In genomic region chr10:87761892-87762291, GRCh38 we compare ENCODE assay signal across 10 cellular contexts. TPM values are rescaled to one million over a fixed set of nuclear protein-coding genes. Genes with fewer than 3 reads are reported as not detected.
A peak's percentile ranks its signal among the peaks of the same experiment; 100 is the strongest.
DNase-seq lines count a peak whose midpoint lies in the region; ATAC-seq and TF ChIP-seq lines count a peak whose summit lies in the region.
"Had no signal": no experiment of that assay in that cellular context is flagged by ENCODE, and none has a peak within 500 bp of the region (broad histone marks: within the 10 kb centered on the region; RNA-seq: fewer than 3 reads in every experiment).

No MANE protein-coding gene starts in this region.

- H3K4ac ChIP-seq in IMR-90 (ENCODE audit: low read depth, low read length) = no peak overlapping the region

- no CpG with 5 or more reads among the region's 2 CpGs for WGBS in IMR-90 (ENCODE audit: extremely low coverage in 2 of 2, insufficient read length in 1 of 2), 2 experiments

- H3K27ac Mint-ChIP-seq in activated naive CD8-positive, alpha-beta T cell treated with anti-CD3 and anti-CD28 coated beads, Interleukin-2, amount 50 U/mL, for 24 hours = peak overlapping the region; percentile 81

- no peak overlapping the region for H3K4me3 Mint-ChIP-seq in activated naive CD8-positive, alpha-beta T cell treated with anti-CD3 and anti-CD28 coated beads, Interleukin-2, amount 50 U/mL, for 24 hours

- no peak overlapping the region for H4K8ac ChIP-seq in IMR-90 (ENCODE audit: low read depth in 2 of 2, low read length in 2 of 2)

- H2AFZ ChIP-seq in IMR-90 (replicated peaks; ENCODE audit: low read length, poor library complexity) = no peak overlapping the region

- POLR2A ChIA-PET in IMR-90 (lab: Charles Lee; ENCODE audit: unreplicated experiment) = no interaction called here

- peaks cover 2% of the 10 kb centered on the region for H3K4me1 ChIP-seq in IMR-90 (ENCODE audit: control insufficient read depth, insufficient read depth, low read length)

- dilution Hi-C loops in IMR-90 (cut with HindIII; ENCODE audit: low sequenced_read_pairs, unreplicated experiment) = no loop called here

- peaks cover 13% of the 10 kb centered on the region for H3K36me3 ChIP-seq in IMR-90 (ENCODE audit: control insufficient read depth, insufficient read depth, low read length)

- H3K18ac ChIP-seq in IMR-90 (ENCODE audit: low read depth, low read length) = no peak overlapping the region

- no peak overlapping the region for H3K27ac ChIP-seq in IMR-90 (ENCODE audit: insufficient read depth, low read length)
- H3K27ac ChIP-seq: C4-2B had no signal

- no peak for TF ChIP-seq POLR2A in IMR-90 (IDR thresholded peaks at IDR 0.05; ENCODE audit: low read depth, low read length)

- no peak overlapping the region for H2BK120ac ChIP-seq in IMR-90 (ENCODE audit: low read depth, low read length)

- no peak for TF ChIP-seq CTCF in IMR-90 (conservative IDR thresholded peaks at IDR 0.05; ENCODE audit: low read depth, low read length)

- DNase-seq in activated T-cell treated with anti-CD3 and anti-CD28 coated beads for 24 hours (ENCODE audit: low read depth) = peak; percentile 32
- DNase-seq in activated T-cell treated with anti-CD3 and anti-CD28 coated beads for 4 hours = no peak
- DNase-seq in IMR-90 = peak; percentile 82
- peak; percentile 40 for DNase-seq in activated naive CD8-positive, alpha-beta T cell treated with anti-CD3 and anti-CD28 coated beads, Interleukin-2, amount 50 U/mL, for 24 hours
- peak; percentile 26 for DNase-seq in smooth muscle cell of the brain vasculature (ENCODE audit: low read depth, low spot score)
- DNase-seq in effector CD8-positive, alpha-beta T cell (lab: John Stamatoyannopoulos, UW) = no peak
- no peak for DNase-seq in NCI-H1694 treated with DMSO at 0.1 percent for 48 hours (lab: John Stamatoyannopoulos, UW)
- DNase-seq in DMS79 treated with DMSO at 0.1 percent for 48 hours (lab: John Stamatoyannopoulos, UW) = no peak

- CTCF ChIA-PET in IMR-90 (lab: Yijun Ruan, JAX) = interaction anchor here (1.0 kb wide), 1 partner anchor 11 kb away, joined by 3 read pairs; no protein-coding TSS in a partner anchor

- H3K14ac ChIP-seq in IMR-90 (replicated peaks; ENCODE audit: low read depth, low read length) = no peak overlapping the region

- no peak overlapping the region for H3K9ac ChIP-seq in IMR-90 (ENCODE audit: low read depth, low read length)

- no peaks in the 10 kb centered on the region for H4K20me1 ChIP-seq in IMR-90 (ENCODE audit: insufficient read depth, low read length)

- H3K9me1 ChIP-seq in IMR-90 (ENCODE audit: insufficient read depth, low read length) = 0 out of 2 replicates have a peak, but pooled peaks cover 9% of the 10 kb centered on the region

- BruUV-seq in IMR-90 (replicated peaks; lab: Mats Ljungman, UMichigan) = no TSS peak

- peak; percentile 77 for ATAC-seq in IMR-90 (ENCODE audit: low read depth)
- ATAC-seq in activated naive CD8-positive, alpha-beta T cell treated with anti-CD3 and anti-CD28 coated beads, Interleukin-2, amount 50 U/mL, for 24 hours = peak; percentile 97

- no peak overlapping the region for H2AK9ac ChIP-seq in IMR-90 (replicated peaks; ENCODE audit: low read depth, low read length, poor library complexity)

- H3K36me3 Mint-ChIP-seq in activated naive CD8-positive, alpha-beta T cell treated with anti-CD3 and anti-CD28 coated beads, Interleukin-2, amount 50 U/mL, for 24 hours (ENCODE audit: low read depth) = peaks cover 57% of the 10 kb centered on the region

- H3K4me1 Mint-ChIP-seq in activated naive CD8-positive, alpha-beta T cell treated with anti-CD3 and anti-CD28 coated beads, Interleukin-2, amount 50 U/mL, for 24 hours = peaks cover 39% of the 10 kb centered on the region

- no peaks in the 10 kb centered on the region for H3K9me3 ChIP-seq in IMR-90 (ENCODE audit: control insufficient read depth, insufficient read depth, low read length)

- H3K9me3 Mint-ChIP-seq in activated naive CD8-positive, alpha-beta T cell treated with anti-CD3 and anti-CD28 coated beads, Interleukin-2, amount 50 U/mL, for 24 hours = no peaks in the 10 kb centered on the region

- no peak overlapping the region for H2BK15ac ChIP-seq in IMR-90 (ENCODE audit: low read depth, low read length)

- H3K79me1 ChIP-seq in IMR-90 (ENCODE audit: low read depth in 1 of 2, low read length in 2 of 2) = peaks cover 5 to 29% of the 10 kb centered on the region in 2 experiments; a peak in 3 of 4 replicates

- no peak overlapping the region for H3K56ac ChIP-seq in IMR-90 (ENCODE audit: extremely low read depth, insufficient read depth, low read length)

- H3K23ac ChIP-seq in IMR-90 (ENCODE audit: low read depth, low read length) = no peak overlapping the region

- H2AK5ac ChIP-seq in IMR-90 (ENCODE audit: low read depth, low read length) = no peak overlapping the region

- TF ChIP-seq RAD21 in IMR-90 (IDR thresholded peaks at IDR 0.05; ENCODE audit: low read length) = no peak

- no peak overlapping the region for H2BK5ac ChIP-seq in IMR-90 (ENCODE audit: low read depth, low read length, poor library complexity, severe bottlenecking)

- H3K27me3 Mint-ChIP-seq in activated naive CD8-positive, alpha-beta T cell treated with anti-CD3 and anti-CD28 coated beads, Interleukin-2, amount 50 U/mL, for 24 hours = no peaks in the 10 kb centered on the region

- no peaks in the 10 kb centered on the region for H3K27me3 ChIP-seq in IMR-90 (ENCODE audit: control insufficient read depth, insufficient read depth, low read length)

- H3K4me3 ChIP-seq in IMR-90 (ENCODE audit: insufficient read depth, low read depth, low read length) = no peak overlapping the region
- H3K4me3 ChIP-seq: skin epidermis had no signal

- in situ Hi-C loops in IMR-90 (cut with MboI; ENCODE audit: low sequenced_read_pairs) = no loop called here

- no peak overlapping the region for H4K91ac ChIP-seq in IMR-90 (ENCODE audit: insufficient read depth, low read depth, low read length)

- no peak overlapping the region for H2BK20ac ChIP-seq in IMR-90 (ENCODE audit: low read depth, low read length)

- no peak overlapping the region for H4K5ac ChIP-seq in IMR-90 (ENCODE audit: low read depth, low read length)

- H3K4me2 ChIP-seq in IMR-90 (ENCODE audit: low read depth, low read length) = no peak overlapping the region

- intact Hi-C loops in IMR-90 (cut with micrococcal nuclease) = no loop called here

TF ChIP-seq in IMR-90, 13 proteins besides CTCF, POLR2A, EP300 and RAD21:
- TF ChIP-seq USF2 (IDR thresholded peaks at IDR 0.05; ENCODE audit: low read depth, low read length) (no peak), CHD1 (IDR thresholded peaks at IDR 0.05; ENCODE audit: low read depth, low read length) (no peak), MAZ (IDR thresholded peaks at IDR 0.05; ENCODE audit: borderline replicate concordance, low read depth, low read length) (no peak), BHLHE40 (IDR thresholded peaks at IDR 0.05; ENCODE audit: low read depth, low read length) (no peak), MXI1 (IDR thresholded peaks at IDR 0.05; ENCODE audit: borderline replicate concordance, low read depth, low read length) (no peak), MAFK (IDR thresholded peaks at IDR 0.05; ENCODE audit: low read depth, low read length) (no peak), CEBPB (IDR thresholded peaks at IDR 0.05; ENCODE audit: low read depth, low read length) (peak; percentile 11; the same call in 1 of the 2 replicates), RCOR1 (IDR thresholded peaks at IDR 0.05; ENCODE audit: insufficient replicate concordance, low read length) (no peak), SMC3 (IDR thresholded peaks at IDR 0.05; ENCODE audit: low read depth, low read length) (no peak), FOS (IDR thresholded peaks at IDR 0.05; ENCODE audit: low read depth, low read length) (peak; percentile 70)
TF ChIP-seq in IMR-90: peak in this region for 2.

RNA-seq across cellular contexts. Expression of gene ATAD1, which starts 56.1 kb away (rescaled TPM):
- 21.9 and 41.4 TPM in 2 replicates for total RNA-seq in IMR-90 (2012; rRNA removed)
- polyA plus RNA-seq in IMR-90 (2012; rRNA removed) = 11.7 and 12.7 TPM in 2 replicates
- polyA plus RNA-seq in IMR-90 (2012; cell fraction: cytosol; rRNA removed) = 1.2 and 1.5 TPM in 2 replicates
- polyA plus RNA-seq in IMR-90 (2012; cell fraction: nucleus; rRNA removed; ENCODE audit: low replicate concordance) = 0.53 and 6.8 TPM in 2 replicates

Comparison
In these comparisons a context has a peak if more than half of its experiments do, and no peak if none do; other contexts are left out.
1. DNase-seq: peak in activated T-cell treated with anti-CD3 and anti-CD28 coated beads for 24 hours (single experiment), IMR-90 (single experiment), activated naive CD8-positive, alpha-beta T cell treated with anti-CD3 and anti-CD28 coated beads, Interleukin-2, amount 50 U/mL, for 24 hours (single experiment) and smooth muscle cell of the brain vasculature (single experiment); none in activated T-cell treated with anti-CD3 and anti-CD28 coated beads for 4 hours (single experiment), effector CD8-positive, alpha-beta T cell (single experiment), NCI-H1694 treated with DMSO at 0.1 percent for 48 hours (single experiment) and DMS79 treated with DMSO at 0.1 percent for 48 hours (single experiment).